23 cellular contexts compared by ENCODE assay signal in the genomic region with DNA sequence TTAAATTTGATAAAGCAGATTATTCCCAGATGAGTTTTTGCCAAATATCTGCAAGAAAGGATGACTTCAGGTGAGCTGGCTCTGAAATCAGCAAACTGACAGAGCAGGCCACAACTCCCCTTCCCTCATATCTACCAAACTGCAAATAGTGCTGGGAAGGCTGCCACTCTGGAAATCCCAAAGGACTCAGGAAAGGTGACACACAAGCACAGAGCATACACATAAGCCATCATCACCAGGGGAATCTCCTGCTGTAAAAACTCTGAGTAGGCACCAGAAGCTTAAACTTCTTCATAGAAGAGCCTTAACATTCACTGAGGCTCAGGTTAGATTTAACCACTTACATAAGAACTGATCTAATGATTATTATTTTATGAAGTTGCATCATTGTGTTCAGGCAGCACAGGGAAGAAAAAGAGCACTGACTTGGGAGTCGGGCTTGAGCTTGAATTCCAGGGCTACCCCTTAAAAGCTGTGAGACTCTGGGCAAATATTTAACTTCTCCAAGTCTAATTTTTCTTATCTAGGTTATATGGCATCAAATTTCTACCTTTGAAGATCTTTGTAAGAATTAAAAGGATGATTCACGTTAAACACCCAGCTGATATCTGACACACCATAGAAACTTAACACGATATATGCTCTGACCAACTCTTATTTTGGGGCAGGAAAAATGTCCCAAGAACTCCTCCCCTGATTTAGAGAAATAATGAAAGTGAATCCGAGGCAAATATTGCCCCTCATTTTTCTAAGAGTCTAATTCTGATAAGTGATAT. TPM values are rescaled to one million over a fixed set of nuclear protein-coding genes. Genes with fewer than 3 reads are reported as not detected.
DNase-seq lines count a peak whose midpoint lies in the region; ATAC-seq and TF ChIP-seq lines count a peak whose summit lies in the region.
"Had no signal": no experiment of that assay in that cellular context is flagged by ENCODE, and none has a peak within 500 bp of the region (broad histone marks: within the 10 kb centered on the region; RNA-seq: fewer than 3 reads in every experiment).

No MANE protein-coding gene starts in this region.

- ATAC-seq in PC-3 = peak; percentile 73
- ATAC-seq: Right ventricle myocardium inferior had no signal

- WGBS in hepatocyte (ENCODE audit: low lambda C conversion rate, missing lambda C conversion rate) = 63% methylated on average over 4 of the region's 4 CpGs

- peaks cover 3 to 10% (median 5%) of the 10 kb centered on the region in 3 donors for H3K36me3 Mint-ChIP-seq in CD8-positive, alpha-beta memory T cell
- no peaks in the 10 kb centered on the region for H3K36me3 Mint-ChIP-seq in chondrocyte (ENCODE audit: low read depth)

- H3K9me3 ChIP-seq in CD8-positive, alpha-beta memory T cell (ENCODE audit: low read length) = no peaks in the 10 kb centered on the region
- H3K9me3 ChIP-seq in PC-3 (ENCODE audit: low read length) (no peaks in the 10 kb centered on the region), hepatocyte (ENCODE audit: low read depth) (no peaks in the 10 kb centered on the region)
- H3K9me3 ChIP-seq: BLaER1, SJSA1 had no signal

- intact Hi-C loops in PC-3 (cut with micrococcal nuclease) = loop anchor here (2.0 kb wide), 1 partner anchor 47 kb away; no protein-coding TSS in a partner anchor

- POLR2A ChIA-PET in CD8-positive, alpha-beta memory T cell (lab: Charles Lee) = no interaction called here
- POLR2A ChIA-PET in PC-3 (lab: Charles Lee; ENCODE audit: unreplicated experiment) = interaction anchor here (0.6 kb wide), 1 partner anchor 16 kb away, joined by 5 read pairs; no protein-coding TSS in a partner anchor

- peaks cover 52% of the 10 kb centered on the region for H3K79me2 ChIP-seq in PC-3 (ENCODE audit: low read length)
- H3K79me2 ChIP-seq in hepatocyte = peaks cover 3% of the 10 kb centered on the region

- no peak for DNase-seq in CD8-positive, alpha-beta memory T cell
- DNase-seq in PC-3 (peak; percentile 70), hepatocyte (ENCODE audit: low spot score) (no peak), globus pallidus (ENCODE audit: low spot score) (no peak), NCI-H1417 treated with DMSO at 0.1 percent for 48 hours (lab: John Stamatoyannopoulos, UW) (no peak), chondrocyte (ENCODE audit: low spot score) (no peak)
- DNase-seq: ACHN; Calu3; CD4-positive, alpha-beta memory T cell; DMS153; H9; NCI-H1105; NCI-H2081; NCI-H2227 treated with DMSO at 0.1 percent for 48 hours; NCI-H510A; NCI-H748 treated with DMSO at 0.1 percent for 48 hours; T-helper 1 cell had no signal

- CTCF ChIA-PET in CD8-positive, alpha-beta memory T cell (lab: Charles Lee) = interaction anchor here (0.7 to 1.1 kb wide), 3 partner anchors 14 to 59 kb away, joined by 3 read pairs; a partner anchor contains a TSS
- CTCF ChIA-PET in PC-3 (lab: Charles Lee) = interaction anchor here (0.5 to 0.7 kb wide), 2 partner anchors 14 to 1015 kb away, joined by 3 read pairs; no protein-coding TSS in a partner anchor

- H4K20me1 ChIP-seq in PC-3 (ENCODE audit: low read length) (no peaks in the 10 kb centered on the region), hepatocyte (ENCODE audit: insufficient read depth, poor library complexity, severe bottlenecking) (no peaks in the 10 kb centered on the region)
- H4K20me1 ChIP-seq: BLaER1 had no signal

- peaks cover 9% of the 10 kb centered on the region for H3F3A ChIP-seq in PC-3 (ENCODE audit: low read length, unreplicated experiment)

- H3K4me1 ChIP-seq in CD8-positive, alpha-beta memory T cell (ENCODE audit: insufficient read depth, low read length) = no peaks in the 10 kb centered on the region
- peaks cover 49% of the 10 kb centered on the region for H3K4me1 ChIP-seq in PC-3 (ENCODE audit: insufficient read depth, low read length)
- H3K4me1 ChIP-seq in hepatocyte (ENCODE audit: insufficient read depth) = peaks cover 20% of the 10 kb centered on the region
- H3K4me1 ChIP-seq: BLaER1, SJSA1 had no signal

- H3K9me2 ChIP-seq in PC-3 (replicated peaks; ENCODE audit: low read length) = no peaks in the 10 kb centered on the region
- no peaks in the 10 kb centered on the region for H3K9me2 ChIP-seq in hepatocyte (replicated peaks; ENCODE audit: insufficient read depth)

- H3K27ac Mint-ChIP-seq in CD8-positive, alpha-beta memory T cell = peak overlapping the region in 6 of 8 donors; percentile 17 to 88 (median 71)
- no peak overlapping the region for H3K27ac Mint-ChIP-seq in chondrocyte (ENCODE audit: unreplicated experiment)
- H3K27ac Mint-ChIP-seq: H9 had no signal

- no peaks in the 10 kb centered on the region for H3K27me3 ChIP-seq in CD8-positive, alpha-beta memory T cell (ENCODE audit: insufficient read depth, low read length, poor library complexity, severe bottlenecking)
- H3K27me3 ChIP-seq in PC-3 (ENCODE audit: low read length) (no peaks in the 10 kb centered on the region), hepatocyte (no peaks in the 10 kb centered on the region)
- H3K27me3 ChIP-seq: BLaER1, SJSA1 had no signal

- H3K9me3 Mint-ChIP-seq in CD8-positive, alpha-beta memory T cell = no peaks in the 10 kb centered on the region
- no peaks in the 10 kb centered on the region for H3K9me3 Mint-ChIP-seq in chondrocyte (ENCODE audit: low read depth)

- H3K36me3 ChIP-seq in CD8-positive, alpha-beta memory T cell (ENCODE audit: insufficient read depth, low read length) = no peaks in the 10 kb centered on the region
- H3K36me3 ChIP-seq in PC-3 (ENCODE audit: low read depth, low read length) = no peaks in the 10 kb centered on the region; the same call in 1 of the 2 replicates
- H3K36me3 ChIP-seq in hepatocyte (replicated peaks; ENCODE audit: insufficient read depth, low read depth) = no peaks in the 10 kb centered on the region
- H3K36me3 ChIP-seq: BLaER1, SJSA1 had no signal

- no peaks in the 10 kb centered on the region for H3K27me3 Mint-ChIP-seq in CD8-positive, alpha-beta memory T cell
- H3K27me3 Mint-ChIP-seq in chondrocyte (ENCODE audit: low read depth) = no peaks in the 10 kb centered on the region
- H3K27me3 Mint-ChIP-seq: CD4-positive, alpha-beta memory T cell had no signal

- no peak overlapping the region for H3K4me3 ChIP-seq in CD8-positive, alpha-beta memory T cell (ENCODE audit: low read length)
- peak overlapping the region; percentile 42; the same call in 1 of the 2 replicates for H3K4me3 ChIP-seq in PC-3 (ENCODE audit: low read length)
- no peak overlapping the region for H3K4me3 ChIP-seq in hepatocyte
- H3K4me3 ChIP-seq: BLaER1, SJSA1 had no signal

- no TSS peak for BruUV-seq in PC-3 (replicated peaks; lab: Mats Ljungman, UMichigan)

- H3K27ac ChIP-seq in 22Rv1 = peak overlapping the region; percentile 29; the same call in 1 of the 2 replicates
- H3K27ac ChIP-seq in CD8-positive, alpha-beta memory T cell (ENCODE audit: low read depth, low read length) = no peak overlapping the region
- peak overlapping the region; percentile 78 for H3K27ac ChIP-seq in PC-3 (ENCODE audit: low read length)
- peak overlapping the region; percentile 81 for H3K27ac ChIP-seq in hepatocyte
- H3K27ac ChIP-seq: BLaER1, KMS-11, SJSA1 had no signal

- H3K4me3 Mint-ChIP-seq in CD8-positive, alpha-beta memory T cell = no peak overlapping the region
- no peak overlapping the region for H3K4me3 Mint-ChIP-seq in chondrocyte (ENCODE audit: unreplicated experiment)
- H3K4me3 Mint-ChIP-seq: CD4-positive, alpha-beta memory T cell; H9 had no signal

- H3K4me2 ChIP-seq in PC-3 (ENCODE audit: low read length) (peak overlapping the region; percentile 47), hepatocyte (peak overlapping the region; percentile 48)
- H3K4me2 ChIP-seq: BLaER1, KMS-11 had no signal

- peaks cover 43 to 69% (median 66%) of the 10 kb centered on the region in 3 donors for H3K4me1 Mint-ChIP-seq in CD8-positive, alpha-beta memory T cell
- H3K4me1 Mint-ChIP-seq in chondrocyte (ENCODE audit: low read depth) = peaks cover 6% of the 10 kb centered on the region
- H3K4me1 Mint-ChIP-seq: H9 had no signal

- TF ChIP-seq CTCF in 22Rv1 (IDR thresholded peaks at IDR 0.05) (no peak), PC-3 (conservative IDR thresholded peaks at IDR 0.05; ENCODE audit: low read depth, low read length) (no peak), hepatocyte (IDR thresholded peaks at IDR 0.05; ENCODE audit: poor library complexity) (no peak), chondrocyte (IDR thresholded peaks at IDR 0.05) (no peak)

- peak overlapping the region; percentile 53 for H3K9ac ChIP-seq in PC-3 (ENCODE audit: low read length)
- H3K9ac ChIP-seq: BLaER1, KMS-11 had no signal

- H2AFZ ChIP-seq in PC-3 (ENCODE audit: low read length) (no peak overlapping the region), hepatocyte (no peak overlapping the region)

RNA-seq across cellular contexts. Expression of a gene that starts 15.0 kb away (rescaled TPM):
- 10 to 100 TPM; 12.4 to 13.2 TPM for total RNA-seq in CD8-positive, alpha-beta memory T cell
- 52.3 TPM for polyA plus RNA-seq in CD8-positive, alpha-beta memory T cell
- total RNA-seq in PC-3 (2014; rRNA removed) (51.7 and 57.1 TPM in 2 replicates), hepatocyte (66.6 and 73.6 TPM in 2 replicates), chondrocyte (9.3 to 25.1 TPM (median 23.8 TPM) in 3 replicates)
- 8.2 and 8.9 TPM in 2 replicates for polyA plus RNA-seq in hepatocyte

RNA-seq across cellular contexts. Expression of a gene that starts 59.3 kb away (rescaled TPM):
- total RNA-seq in CD8-positive, alpha-beta memory T cell = not detected
- not detected for polyA plus RNA-seq in CD8-positive, alpha-beta memory T cell
- 0.22 TPM in 1 of 2 replicates, not detected in the other for total RNA-seq in PC-3 (2014; rRNA removed)
- total RNA-seq in hepatocyte = not detected in 2 replicates
- polyA plus RNA-seq in hepatocyte = not detected in 2 replicates
- not detected in 3 replicates for total RNA-seq in chondrocyte
- total RNA-seq: Calu3; CD4-positive, alpha-beta memory T cell; G401; H9; Right ventricle myocardium inferior; SJSA1 had no signal
- polyA plus RNA-seq: CD4-positive, alpha-beta memory T cell had no signal
